Comparison of ENCODE assay signal across 11 cellular contexts in the genomic region with DNA sequence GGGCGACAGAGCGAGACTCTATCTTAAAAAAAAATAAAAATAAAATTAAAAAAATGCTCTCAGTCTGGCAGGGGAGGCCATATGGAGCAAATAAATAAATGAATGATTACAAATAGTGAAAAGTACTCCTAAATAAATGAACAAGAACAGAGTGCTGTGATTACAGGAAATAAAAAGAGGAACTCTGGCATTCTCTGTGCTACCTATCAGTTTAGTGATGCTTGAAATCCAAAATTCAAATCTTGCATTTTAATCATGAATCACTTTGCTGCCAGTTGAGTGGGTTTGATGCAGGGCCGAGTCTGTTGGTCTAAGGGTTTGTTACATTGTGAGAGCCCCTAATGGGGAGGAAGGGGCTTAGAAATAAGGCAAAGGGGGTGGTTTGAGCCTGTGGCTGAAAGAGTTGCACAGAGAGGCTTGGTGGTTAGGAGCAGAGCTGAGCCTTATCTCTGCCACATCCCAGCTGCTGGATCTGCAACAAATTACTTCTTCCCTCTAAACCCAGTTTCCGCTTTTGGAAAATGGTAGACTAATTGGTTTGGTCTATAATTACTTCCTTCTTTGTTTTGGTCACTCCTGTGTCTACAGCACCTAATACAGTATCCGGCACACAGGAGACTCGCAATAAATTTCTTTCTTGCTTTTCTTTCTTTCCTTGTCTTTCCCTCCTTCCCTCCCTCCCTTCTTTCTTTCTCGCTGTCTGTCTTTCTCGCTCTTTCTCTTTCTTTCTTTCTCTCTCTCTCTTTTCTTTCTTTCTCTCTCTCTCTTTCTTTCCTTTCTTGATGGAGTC. TPM values are rescaled to one million over a fixed set of nuclear protein-coding genes. Genes with fewer than 3 reads are reported as not detected.
A peak's percentile ranks its signal among the peaks of the same experiment; 100 is the strongest.
DNase-seq lines count a peak whose midpoint lies in the region; ATAC-seq and TF ChIP-seq lines count a peak whose summit lies in the region.
"Had no signal": no experiment of that assay in that cellular context is flagged by ENCODE, and none has a peak within 500 bp of the region (broad histone marks: within the 10 kb centered on the region; RNA-seq: fewer than 3 reads in every experiment).

No MANE protein-coding gene starts in this region.

- no peaks in the 10 kb centered on the region for H3K9me3 Mint-ChIP-seq in dendritic cell treated with granulocyte-macrophage colony-stimulating factor and Interleukin-4, amounts not matched to agents 40 ng/mL and 50 ng/mL, for 4 days

- H3K4me3 ChIP-seq in BLaER1 treated with 17β-estradiol and CSF1 and Interleukin-3, amounts not matched to agents 10 nM and 100 nM = peak overlapping the region in 2 of 10 experiments; percentile 29 to 37; a peak in 1 of 20 replicates
- H3K4me3 ChIP-seq in Panc1 (ENCODE audit: low read depth in 2 of 2, low read length in 2 of 2) = no peak overlapping the region
- H3K4me3 ChIP-seq: mucosa of descending colon, ovary had no signal

- no peaks in the 10 kb centered on the region for H3K36me3 ChIP-seq in BLaER1 treated with 17β-estradiol and CSF1 and Interleukin-3, amounts not matched to agents 10 nM and 100 nM
- no peaks in the 10 kb centered on the region for H3K36me3 ChIP-seq in Panc1 (ENCODE audit: control insufficient read depth, insufficient read depth, low read length)
- H3K36me3 ChIP-seq: ovary had no signal

- intact Hi-C loops in Panc1 (cut with micrococcal nuclease; ENCODE audit: unreplicated experiment) = no loop called here
- intact Hi-C loops in dendritic cell treated with granulocyte-macrophage colony-stimulating factor and Interleukin-4, amounts not matched to agents 40 ng/mL and 50 ng/mL, for 4 days (cut with micrococcal nuclease) = no loop called here

- peaks cover 17% of the 10 kb centered on the region for H3K4me1 Mint-ChIP-seq in dendritic cell treated with granulocyte-macrophage colony-stimulating factor and Interleukin-4, amounts not matched to agents 40 ng/mL and 50 ng/mL, for 4 days (ENCODE audit: low read depth)

- BruUV-seq in Panc1 (replicated peaks; lab: Mats Ljungman, UMichigan) = no TSS peak

- H3K9ac ChIP-seq in BLaER1 treated with 17β-estradiol and CSF1 and Interleukin-3, amounts not matched to agents 10 nM and 100 nM = peak overlapping the region in 3 of 11 experiments; percentile 1 to 52 (median 4); a peak in 4 of 22 replicates

- peak overlapping the region in 6 of 11 experiments; percentile 19 to 67 (median 37); a peak in 12 of 22 replicates for H3K27ac ChIP-seq in BLaER1 treated with 17β-estradiol and CSF1 and Interleukin-3, amounts not matched to agents 10 nM and 100 nM
- peak overlapping the region; percentile 62 for H3K27ac ChIP-seq in Panc1 (ENCODE audit: low read length)
- H3K27ac ChIP-seq: ovary had no signal

- no peak for TF ChIP-seq CTCF in Panc1 (IDR thresholded peaks at IDR 0.05)

- ATAC-seq in Panc1 = no peak
- ATAC-seq: mucosa of descending colon had no signal

- POLR2A ChIA-PET in Panc1 (lab: Charles Lee) = no interaction called here

- DNase-seq in KBM-7 (peak; percentile 92), Panc1 (ENCODE audit: low read depth, low spot score) (no peak), DMS153 treated with DMSO at 0.1 percent for 48 hours (lab: John Stamatoyannopoulos, UW; ENCODE audit: unreplicated experiment) (no peak), inferior parietal cortex (ENCODE audit: extremely low spot score) (no peak)
- DNase-seq in NK-92 treated with Interleukin-12 subunit alpha and Interleukin-12 subunit beta, amount 100 ng/mL, for 24 hours (lab: John Stamatoyannopoulos, UW) = no peak
- no peak for DNase-seq in activated naive CD4-positive, alpha-beta T cell (lab: John Stamatoyannopoulos, UW)
- DNase-seq: glutamatergic neuron, mucosa of descending colon had no signal

- H3K4me1 ChIP-seq in BLaER1 treated with 17β-estradiol and CSF1 and Interleukin-3, amounts not matched to agents 10 nM and 100 nM = peaks cover 23 to 45% (median 31%) of the 10 kb centered on the region in 10 experiments
- peaks cover 34% of the 10 kb centered on the region for H3K4me1 ChIP-seq in Panc1 (ENCODE audit: control insufficient read depth, insufficient read depth, low read length)

- in situ Hi-C loops in KBM-7 (cut with MboI; ENCODE audit: low pct_unique_long_range_greater_than_20kb, low sequenced_read_pairs) = no loop called here
- in situ Hi-C loops in Panc1 (cut with HindIII; ENCODE audit: low pct_unique_long_range_greater_than_20kb, low sequenced_read_pairs) = no loop called here

- peak overlapping the region; percentile 71 for H3K4me3 Mint-ChIP-seq in dendritic cell treated with granulocyte-macrophage colony-stimulating factor and Interleukin-4, amounts not matched to agents 40 ng/mL and 50 ng/mL, for 4 days

- no peaks in the 10 kb centered on the region for H3K27me3 Mint-ChIP-seq in dendritic cell treated with granulocyte-macrophage colony-stimulating factor and Interleukin-4, amounts not matched to agents 40 ng/mL and 50 ng/mL, for 4 days

- H3K36me3 Mint-ChIP-seq in dendritic cell treated with granulocyte-macrophage colony-stimulating factor and Interleukin-4, amounts not matched to agents 40 ng/mL and 50 ng/mL, for 4 days (ENCODE audit: low read depth) = no peaks in the 10 kb centered on the region

- 0 out of 22 replicates have a peak, but pooled peaks cover 0 to 4% (median 0%) of the 10 kb centered on the region in 11 experiments for H4K20me1 ChIP-seq in BLaER1 treated with 17β-estradiol and CSF1 and Interleukin-3, amounts not matched to agents 10 nM and 100 nM

- H3K27me3 ChIP-seq in BLaER1 treated with 17β-estradiol and CSF1 and Interleukin-3, amounts not matched to agents 10 nM and 100 nM = no peaks in the 10 kb centered on the region
- H3K27me3 ChIP-seq in Panc1 (ENCODE audit: control insufficient read depth, insufficient read depth, low read length) = no peaks in the 10 kb centered on the region
- H3K27me3 ChIP-seq: ovary had no signal

- H3K9me3 ChIP-seq in BLaER1 treated with 17β-estradiol and CSF1 and Interleukin-3, amounts not matched to agents 10 nM and 100 nM (replicated peaks in 1 of 11) = no peaks in the 10 kb centered on the region
- no peaks in the 10 kb centered on the region for H3K9me3 ChIP-seq in Panc1 (ENCODE audit: control insufficient read depth, insufficient read depth, low read depth, low read length)
- H3K9me3 ChIP-seq: mucosa of descending colon, ovary had no signal

- H3K27ac Mint-ChIP-seq in dendritic cell treated with granulocyte-macrophage colony-stimulating factor and Interleukin-4, amounts not matched to agents 40 ng/mL and 50 ng/mL, for 4 days = peak overlapping the region; percentile 61

- CTCF ChIA-PET in Panc1 (lab: Charles Lee) = interaction anchor here (0.7 kb wide), 1 partner anchor 80 kb away, joined by 3 read pairs; no protein-coding TSS in a partner anchor

- peak overlapping the region; percentile 37 to 74 (median 60) for H3K4me2 ChIP-seq in BLaER1 treated with 17β-estradiol and CSF1 and Interleukin-3, amounts not matched to agents 10 nM and 100 nM

RNA-seq across cellular contexts. Expression of a gene that starts 6.3 kb away (rescaled TPM):
- total RNA-seq in Panc1 (2021; ENCODE audit: unreplicated experiment) = 296 TPM
- 397 TPM for polyA plus RNA-seq in Panc1 (2012; ENCODE audit: insufficient read length)

RNA-seq across cellular contexts. Expression of a gene that starts 54.7 kb away (rescaled TPM):
- 94.3 TPM for total RNA-seq in Panc1 (2021; ENCODE audit: unreplicated experiment)
- polyA plus RNA-seq in Panc1 (2012; ENCODE audit: insufficient read length) = 45.4 TPM
